Comparison of ENCODE assay signal across 1 cellular context in the genomic region with DNA sequence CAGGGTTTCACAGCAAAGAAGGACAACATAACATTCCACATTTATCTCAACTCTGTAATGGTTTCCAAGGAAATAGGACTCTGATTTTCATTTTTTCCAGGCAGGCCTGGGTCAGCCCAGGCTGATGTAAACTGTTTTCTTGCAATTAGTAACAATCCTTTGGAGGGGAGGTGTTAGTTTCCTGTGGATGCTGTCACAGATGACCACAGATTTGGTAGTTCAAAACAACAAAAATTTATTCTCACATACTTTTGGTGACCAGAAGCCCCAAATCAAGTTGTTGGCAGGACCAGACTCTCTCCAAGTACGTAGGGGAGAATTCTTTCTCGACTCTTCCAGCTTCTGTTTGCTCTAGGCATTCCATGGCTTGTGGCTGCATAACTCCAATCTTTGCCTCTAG.
TF ChIP-seq lines count a peak whose summit lies in the region.

No MANE protein-coding gene starts in this region.

TF ChIP-seq in IMR-90, 13 proteins besides CTCF, POLR2A, EP300 and RAD21:
- no peak for TF ChIP-seq RCOR1 (IDR thresholded peaks at IDR 0.05; ENCODE audit: insufficient replicate concordance, low read length)
- TF ChIP-seq CEBPB (IDR thresholded peaks at IDR 0.05; ENCODE audit: low read depth, low read length): no peak
- TF ChIP-seq MXI1 (IDR thresholded peaks at IDR 0.05; ENCODE audit: borderline replicate concordance, low read depth, low read length): no peak
- no peak for TF ChIP-seq MAFK (IDR thresholded peaks at IDR 0.05; ENCODE audit: low read depth, low read length)
- no peak for TF ChIP-seq CHD1 (IDR thresholded peaks at IDR 0.05; ENCODE audit: low read depth, low read length)
- TF ChIP-seq RFX5 (IDR thresholded peaks at IDR 0.05; ENCODE audit: low read depth, low read length): no peak
- no peak for TF ChIP-seq SMC3 (IDR thresholded peaks at IDR 0.05; ENCODE audit: low read depth, low read length)
- no peak for TF ChIP-seq FOS (IDR thresholded peaks at IDR 0.05; ENCODE audit: low read depth, low read length)
- TF ChIP-seq BHLHE40 (IDR thresholded peaks at IDR 0.05; ENCODE audit: low read depth, low read length): no peak
- no peak for TF ChIP-seq NFE2L2 (IDR thresholded peaks at IDR 0.05; ENCODE audit: low read depth, low read length)
- TF ChIP-seq, protein P1, sequence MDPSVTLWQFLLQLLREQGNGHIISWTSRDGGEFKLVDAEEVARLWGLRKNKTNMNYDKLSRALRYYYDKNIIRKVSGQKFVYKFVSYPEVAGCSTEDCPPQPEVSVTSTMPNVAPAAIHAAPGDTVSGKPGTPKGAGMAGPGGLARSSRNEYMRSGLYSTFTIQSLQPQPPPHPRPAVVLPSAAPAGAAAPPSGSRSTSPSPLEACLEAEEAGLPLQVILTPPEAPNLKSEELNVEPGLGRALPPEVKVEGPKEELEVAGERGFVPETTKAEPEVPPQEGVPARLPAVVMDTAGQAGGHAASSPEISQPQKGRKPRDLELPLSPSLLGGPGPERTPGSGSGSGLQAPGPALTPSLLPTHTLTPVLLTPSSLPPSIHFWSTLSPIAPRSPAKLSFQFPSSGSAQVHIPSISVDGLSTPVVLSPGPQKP (IDR thresholded peaks at IDR 0.05; ENCODE audit: borderline replicate concordance, low read depth, low read length): no peak
- TF ChIP-seq MAZ (IDR thresholded peaks at IDR 0.05; ENCODE audit: borderline replicate concordance, low read depth, low read length): no peak
- TF ChIP-seq USF2 (IDR thresholded peaks at IDR 0.05; ENCODE audit: low read depth, low read length): no peak
